ENCODE assay signal across 14 cellular contexts in the genomic region with DNA sequence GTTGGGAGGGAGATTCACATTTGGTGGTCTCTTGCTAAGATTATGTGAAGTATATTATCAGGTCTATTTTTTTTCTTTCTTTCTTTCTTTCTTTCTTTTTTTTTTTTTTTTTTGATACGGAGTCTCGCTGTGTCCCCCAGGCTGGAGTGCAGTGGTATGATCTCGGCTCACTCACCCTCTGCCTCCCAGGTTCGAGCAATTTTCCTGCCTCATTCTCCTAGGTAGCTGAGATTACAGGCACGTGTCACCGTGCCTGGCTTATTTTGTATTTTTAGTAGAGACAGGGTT. TPM values are rescaled to one million over a fixed set of nuclear protein-coding genes. Genes with fewer than 3 reads are reported as not detected.
A peak's percentile ranks its signal among the peaks of the same experiment; 100 is the strongest.
DNase-seq lines count a peak whose midpoint lies in the region; ATAC-seq, FAIRE-seq and TF ChIP-seq lines count a peak whose summit lies in the region.
"Had no signal": no experiment of that assay in that cellular context is flagged by ENCODE, and none has a peak within 500 bp of the region (broad histone marks: within the 10 kb centered on the region; RNA-seq: fewer than 3 reads in every experiment).

No MANE protein-coding gene starts in this region.

- no peaks in the 10 kb centered on the region for H3K27me3 Mint-ChIP-seq in CD4-positive, alpha-beta T cell
- no peaks in the 10 kb centered on the region for H3K27me3 Mint-ChIP-seq in progenitor cell of endocrine pancreas

- no peaks in the 10 kb centered on the region for H3K9me3 ChIP-seq in CD4-positive, alpha-beta T cell (ENCODE audit: control insufficient read depth, low read length)
- H3K9me3 ChIP-seq in GM12878 (replicated peaks; ENCODE audit: control insufficient read depth, insufficient read depth, low read length) = peaks cover 8% of the 10 kb centered on the region; the same call in 2 of the 3 replicates
- H3K9me3 ChIP-seq in WERI-Rb-1 (ENCODE audit: severe bottlenecking) = no peaks in the 10 kb centered on the region
- H3K9me3 ChIP-seq: A549 had no signal

- peaks cover 10 to 36% of the 10 kb centered on the region in 2 experiments for H3K36me3 ChIP-seq in GM12878 (ENCODE audit: control insufficient read depth in 2 of 2, insufficient read depth in 2 of 2, low read length in 1 of 2)
- H3K36me3 ChIP-seq in WERI-Rb-1 = peaks cover 60% of the 10 kb centered on the region

- H3K27ac ChIP-seq in CD4-positive, alpha-beta T cell (ENCODE audit: low read depth, low read length) = no peak overlapping the region
- H3K27ac ChIP-seq in GM12878 (ENCODE audit: control insufficient read depth, insufficient read depth) (no peak overlapping the region), WERI-Rb-1 (no peak overlapping the region)
- H3K27ac ChIP-seq: A549 had no signal

- H3K4me1 ChIP-seq in GM12878 (ENCODE audit: control insufficient read depth, insufficient read depth, low read length) = peaks cover 33% of the 10 kb centered on the region

- intact Hi-C loops in CD4-positive, alpha-beta T cell (cut with DNase I, micrococcal nuclease) = no loop called here
- intact Hi-C loops in GM12878 (cut with micrococcal nuclease; ENCODE audit: unreplicated experiment) = no loop called here

- H3K4me3 ChIP-seq in GM12878 = no peak overlapping the region
- H3K4me3 ChIP-seq in WERI-Rb-1 (ENCODE audit: low read depth, low read length) = no peak overlapping the region
- H3K4me3 ChIP-seq: A549 had no signal

- no peak for TF ChIP-seq RAD21 in GM12878 (IDR thresholded peaks at IDR 0.05; ENCODE audit: insufficient read depth, low read depth, low read length)

- no peak overlapping the region for H3K4me3 Mint-ChIP-seq in CD4-positive, alpha-beta T cell
- H3K4me3 Mint-ChIP-seq in progenitor cell of endocrine pancreas (ENCODE audit: low read depth) = no peak overlapping the region

- in situ Hi-C loops in GM12878 (cut with MboI) = no loop called here

- peaks cover 80% of the 10 kb centered on the region for H3K4me1 Mint-ChIP-seq in CD4-positive, alpha-beta T cell (ENCODE audit: low read depth)
- peaks cover 22% of the 10 kb centered on the region for H3K4me1 Mint-ChIP-seq in progenitor cell of endocrine pancreas (ENCODE audit: low read depth)

- no peak for TF ChIP-seq POLR2A in GM12878 (IDR thresholded peaks at IDR 0.05; ENCODE audit: low read depth, low read length)

- RAD21 ChIA-PET in GM12878 (lab: Charles Lee; ENCODE audit: unreplicated experiment) = interaction anchor here (1.0 to 5.3 kb wide), 4 partner anchors 24 to 170 kb away, joined by 4 to 40 read pairs (median 8); a partner anchor contains a TSS

- H3K4me2 ChIP-seq in GM12878 (ENCODE audit: control insufficient read depth, insufficient read depth) = peak overlapping the region; percentile 59
- H3K4me2 ChIP-seq: A549 had no signal

- BruUV-seq in GM12878 (replicated peaks; lab: Mats Ljungman, UMichigan) = no TSS peak

- no peak overlapping the region for H3K9ac ChIP-seq in GM12878 (ENCODE audit: control insufficient read depth, insufficient read depth, low read length)

- POLR2A ChIA-PET in CD4-positive, alpha-beta T cell (lab: Charles Lee) = no interaction called here
- POLR2A ChIA-PET in GM12878 (lab: Charles Lee) = interaction anchor here (1.0 kb wide), 1 partner anchor 32 kb away, joined by 5 read pairs; no protein-coding TSS in a partner anchor

- H2AFZ ChIP-seq in GM12878 (ENCODE audit: control insufficient read depth, low read depth, low read length) = no peak overlapping the region

- WGBS in GM12878 (ENCODE audit: insufficient coverage, insufficient replicate concordance, low lambda C conversion rate, missing lambda C conversion rate) = 100% methylated on average over 4 of the region's 6 CpGs

- H3K79me2 ChIP-seq in GM12878 (ENCODE audit: control insufficient read depth, insufficient read depth, low read length) = peaks cover 97% of the 10 kb centered on the region

- TF ChIP-seq CTCF in CD4-positive, alpha-beta T cell (IDR thresholded peaks at IDR 0.05) = no peak
- no peak for TF ChIP-seq CTCF in GM12878 (IDR thresholded peaks at IDR 0.05 in 2 of 3, conservative IDR thresholded peaks at IDR 0.05 in 1 of 3; ENCODE audit: control insufficient read depth in 2 of 3, extremely low read depth in 1 of 3, insufficient read depth in 1 of 3, low read depth in 3 of 3, low read length in 3 of 3)
- TF ChIP-seq CTCF in progenitor cell of endocrine pancreas (IDR thresholded peaks at IDR 0.05; ENCODE audit: unreplicated experiment) = no peak
- no peak for TF ChIP-seq CTCF in WERI-Rb-1 (IDR thresholded peaks at IDR 0.05; ENCODE audit: low read depth, low read length)

- peaks cover 29% of the 10 kb centered on the region for H4K20me1 ChIP-seq in GM12878 (ENCODE audit: control insufficient read depth, insufficient read depth)

- DNase-seq in activated naive CD4-positive, alpha-beta T cell treated with anti-CD3 and anti-CD28 coated beads, Interleukin-2, amount 50 U/mL, for 72 hours (ENCODE audit: low spot score in 2 of 2) = no peak
- DNase-seq in activated naive CD4-positive, alpha-beta T cell treated with Interleukin-2 at 50 U/mL for 16 hours = no peak
- no peak for DNase-seq in CD4-positive, alpha-beta T cell
- DNase-seq in GM12878 (ENCODE audit: low read depth, low spot score) (no peak), progenitor cell of endocrine pancreas (ENCODE audit: low spot score, unreplicated experiment) (no peak), WERI-Rb-1 (no peak)
- no peak for DNase-seq in stimulated activated CD4-positive, alpha-beta T cell treated with anti-CD3 and anti-CD28 coated beads, Interleukin-4, amount 100 ng/mL, for 4 hours
- DNase-seq: DMS79 treated with DMSO at 0.1 percent for 48 hours, KBM-7, MV-4-11, NCI-H1694 treated with DMSO at 0.1 percent for 48 hours, Right ventricle myocardium superior had no signal

- TF ChIP-seq EP300 in GM12878 (IDR thresholded peaks at IDR 0.05; ENCODE audit: borderline replicate concordance in 1 of 2, control insufficient read depth in 1 of 2, low read depth in 2 of 2, low read length in 2 of 2) = no peak

- H3K27ac Mint-ChIP-seq in activated naive CD4-positive, alpha-beta T cell treated with anti-CD3 and anti-CD28 coated beads, Interleukin-2, amount 50 U/mL, for 72 hours = peak overlapping the region; percentile 48 to 63
- H3K27ac Mint-ChIP-seq in CD4-positive, alpha-beta T cell = peak overlapping the region; percentile 61
- peak overlapping the region; percentile 66 for H3K27ac Mint-ChIP-seq in progenitor cell of endocrine pancreas

- no peaks in the 10 kb centered on the region for H3K27me3 ChIP-seq in CD4-positive, alpha-beta T cell (ENCODE audit: control insufficient read depth, insufficient read depth, low read length)
- H3K27me3 ChIP-seq in GM12878 (replicated peaks in 1 of 2; ENCODE audit: control insufficient read depth in 2 of 2, insufficient read depth in 2 of 2, low read length in 1 of 2) = no peaks in the 10 kb centered on the region
- no peaks in the 10 kb centered on the region for H3K27me3 ChIP-seq in WERI-Rb-1 (ENCODE audit: insufficient read depth, low read depth, severe bottlenecking)

- SMC1A ChIA-PET in GM12878 (lab: Charles Lee; ENCODE audit: uncharacterized antibody, unreplicated experiment) = interaction anchor here (0.6 to 3.7 kb wide), 5 partner anchors 11 to 86 kb away, joined by 3 to 45 read pairs (median 6); no protein-coding TSS in a partner anchor

- peaks cover 20 to 42% of the 10 kb centered on the region in 2 donors for H3K36me3 Mint-ChIP-seq in activated naive CD4-positive, alpha-beta T cell treated with anti-CD3 and anti-CD28 coated beads, Interleukin-2, amount 50 U/mL, for 72 hours
- peaks cover 40% of the 10 kb centered on the region for H3K36me3 Mint-ChIP-seq in CD4-positive, alpha-beta T cell (ENCODE audit: low read depth)
- H3K36me3 Mint-ChIP-seq in progenitor cell of endocrine pancreas (ENCODE audit: insufficient read depth) = peaks cover 13% of the 10 kb centered on the region

- peaks cover 0 to 11% of the 10 kb centered on the region in 2 donors for H3K9me3 Mint-ChIP-seq in activated naive CD4-positive, alpha-beta T cell treated with anti-CD3 and anti-CD28 coated beads, Interleukin-2, amount 50 U/mL, for 72 hours
- peaks cover 3% of the 10 kb centered on the region for H3K9me3 Mint-ChIP-seq in CD4-positive, alpha-beta T cell
- H3K9me3 Mint-ChIP-seq in progenitor cell of endocrine pancreas (ENCODE audit: low read depth) = no peaks in the 10 kb centered on the region

- CTCF ChIA-PET in CD4-positive, alpha-beta T cell (lab: Charles Lee) = no interaction called here
- CTCF ChIA-PET in GM12878 (lab: Yijun Ruan, JAX) = interaction anchor here (1.2 to 4.3 kb wide), 5 partner anchors 10 to 171 kb away, joined by 4 to 40 read pairs (median 6); no protein-coding TSS in a partner anchor

- no peak for FAIRE-seq in GM12878 (lab: Jason Lieb, UNC)
- FAIRE-seq: A549, RCC 7860 had no signal

- no peak for ATAC-seq in activated naive CD4-positive, alpha-beta T cell treated with anti-CD3 and anti-CD28 coated beads, Interleukin-2, amount 50 U/mL, for 72 hours
- ATAC-seq in CD4-positive, alpha-beta T cell (ENCODE audit: poor library complexity) = no peak
- ATAC-seq in GM12878 = no peak

TF ChIP-seq in GM12878, 131 proteins besides CTCF, POLR2A, EP300 and RAD21 (continues in another document):
- no peak for TF ChIP-seq ZBED1 (IDR thresholded peaks at IDR 0.05; ENCODE audit: borderline replicate concordance)

RNA-seq across cellular contexts. Expression of a gene that starts 9.8 kb away (rescaled TPM):
- 10 to 100 TPM; 15.9 to 24.7 TPM for total RNA-seq in activated naive CD4-positive, alpha-beta T cell treated with anti-CD3 and anti-CD28 coated beads, Interleukin-2, amount 50 U/mL, for 72 hours
- 10 to 100 TPM; 22.2 to 24.1 TPM for total RNA-seq in CD4-positive, alpha-beta T cell
- total RNA-seq in GM12878 (2013; cell fraction: nucleolus; rRNA removed) = 80.8 and 86.7 TPM in 2 replicates
- total RNA-seq in GM12878 (2014; rRNA removed) (8.2 and 8.6 TPM in 2 replicates), GM12878 (2014; rRNA removed; fragmentation: Illumina TruSeq; extraction: Trizol) (7.9 and 8.3 TPM in 2 replicates), GM12878 (2021) (23.8 and 25.9 TPM in 2 replicates), progenitor cell of endocrine pancreas (38.2 and 40.7 TPM in 2 replicates)
- polyA plus RNA-seq in GM12878 (2011; ENCODE audit: low read depth) = 6.2 TPM
- polyA plus RNA-seq in GM12878 (2011; rRNA removed) (10.0 and 11.2 TPM in 2 replicates), GM12878 (2014; fragmentation: Illumina TruSeq; extraction: Trizol) (10.0 and 11.3 TPM in 2 replicates), GM12878 (2014; fragmentation: Nextera tagmentation; extraction: Ambion mirVana) (under 1 TPM; 0.77 to 0.84 TPM), GM12878 (2014; rRNA removed) (10.5 and 10.6 TPM in 2 replicates), GM12878 (2016; fragmentation: Nextera tagmentation; extraction: Ambion mirVana) (1 to 10 TPM; 2.1 to 2.7 TPM)
- polyA plus RNA-seq in GM12878 (2011; cell fraction: cytosol; rRNA removed) = 7.3 and 8.3 TPM in 2 replicates
- polyA plus RNA-seq in GM12878 (2011; cell fraction: nucleus; rRNA removed) = 27.5 and 29.7 TPM in 2 replicates
- polyA plus RNA-seq in GM12878 (2012) = 11.7 and 11.9 TPM in 2 replicates
- 14.6 and 21.8 TPM in 2 replicates for polyA minus RNA-seq in GM12878 (2011; rRNA and poly(A)+ RNA removed)
- polyA minus RNA-seq in GM12878 (2011; cell fraction: cytosol; rRNA and poly(A)+ RNA removed) = 10.1 and 12.2 TPM in 2 replicates
- polyA minus RNA-seq in GM12878 (2011; cell fraction: nucleus; rRNA and poly(A)+ RNA removed) = 15.4 and 28.9 TPM in 2 replicates
